In the genomic region with DNA sequence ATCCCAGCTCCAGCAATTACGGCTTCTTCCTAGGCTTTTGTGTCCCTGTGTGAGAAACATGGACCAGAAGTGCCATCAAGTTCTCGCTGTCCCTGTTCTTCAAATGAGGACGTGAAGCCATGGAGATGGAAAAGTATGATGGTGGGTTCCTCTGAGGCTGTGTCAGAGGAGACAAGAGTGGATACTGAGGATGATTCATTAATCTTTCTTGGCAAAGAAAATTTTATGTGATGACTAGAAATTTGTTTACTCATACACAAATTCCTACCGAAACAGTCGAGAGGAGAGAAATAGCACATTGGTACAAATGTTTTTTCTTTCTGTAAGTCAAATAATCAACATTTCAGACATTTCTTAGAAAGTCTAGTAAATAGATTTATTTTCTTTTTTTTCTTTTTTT, we compare ENCODE assay signal across 20 cellular contexts.
"Had no signal": no experiment of that assay in that cellular context is flagged by ENCODE, and none has a peak within 500 bp of the region (broad histone marks: within the 10 kb centered on the region; RNA-seq: fewer than 3 reads in every experiment).

No MANE protein-coding gene starts in this region.

- H3K27ac ChIP-seq: right lobe of liver, suprapubic skin, WERI-Rb-1 had no signal

- FAIRE-seq: colon had no signal

- H3K9me3 Mint-ChIP-seq: activated CD8-positive, alpha-beta T cell treated with anti-CD3 and anti-CD28 coated beads for 36 hours; activated naive CD8-positive, alpha-beta T cell treated with anti-CD3 and anti-CD28 coated beads, Interleukin-2, amount 10 ng/mL, durations not matched to agents 7 days and 5 days; activated T-cell treated with anti-CD3 and anti-CD28 coated beads, Interleukin-2, amount 50 U/mL, for 72 hours; effector memory CD8-positive, alpha-beta T cell; type B pancreatic cell had no signal

- H3K4me1 Mint-ChIP-seq: activated CD4-positive, alpha-beta T cell treated with anti-CD3 and anti-CD28 coated beads for 36 hours had no signal

- H3K36me3 Mint-ChIP-seq: activated naive CD8-positive, alpha-beta T cell treated with anti-CD3 and anti-CD28 coated beads, Interleukin-2, amount 10 ng/mL, durations not matched to agents 7 days and 5 days; natural killer cell; T-cell; type B pancreatic cell had no signal

- H3K27me3 ChIP-seq: right lobe of liver, suprapubic skin had no signal

- H3K9me3 ChIP-seq: right lobe of liver, suprapubic skin had no signal

- H3K27ac Mint-ChIP-seq: activated CD4-positive, alpha-beta T cell treated with anti-CD3 and anti-CD28 coated beads for 36 hours; activated CD8-positive, alpha-beta T cell treated with anti-CD3 and anti-CD28 coated beads for 36 hours; activated naive CD8-positive, alpha-beta T cell treated with anti-CD3 and anti-CD28 coated beads, Interleukin-2, amount 10 ng/mL, durations not matched to agents 7 days and 5 days; activated T-cell treated with anti-CD3 and anti-CD28 coated beads, Interleukin-2, amount 50 U/mL, for 72 hours; effector memory CD8-positive, alpha-beta T cell; natural killer cell; progenitor cell of endocrine pancreas; T-cell had no signal

- H3K4me3 Mint-ChIP-seq: activated CD4-positive, alpha-beta T cell treated with anti-CD3 and anti-CD28 coated beads for 36 hours; activated CD8-positive, alpha-beta T cell treated with anti-CD3 and anti-CD28 coated beads for 36 hours; activated naive CD8-positive, alpha-beta T cell treated with anti-CD3 and anti-CD28 coated beads, Interleukin-2, amount 10 ng/mL, durations not matched to agents 7 days and 5 days; activated T-cell treated with anti-CD3 and anti-CD28 coated beads, Interleukin-2, amount 50 U/mL, for 72 hours; effector memory CD8-positive, alpha-beta T cell; natural killer cell; T-cell; type B pancreatic cell had no signal

- DNase-seq: activated CD4-positive, alpha-beta T cell treated with anti-CD3 and anti-CD28 coated beads for 36 hours; activated CD8-positive, alpha-beta memory T cell treated with anti-CD3 and anti-CD28 coated beads, Interleukin-2, amount 50 U/mL, for 4 hours; activated CD8-positive, alpha-beta T cell treated with anti-CD3 and anti-CD28 coated beads for 36 hours; activated naive CD8-positive, alpha-beta T cell treated with anti-CD3 and anti-CD28 coated beads, Interleukin-2, amount 10 ng/mL, durations not matched to agents 7 days and 5 days; activated T-cell treated with anti-CD3 and anti-CD28 coated beads, Interleukin-2, amount 50 U/mL, for 72 hours; effector memory CD8-positive, alpha-beta T cell; erythroblast; left colon; mammary epithelial cell; natural killer cell; right lobe of liver; stimulated activated CD4-positive, alpha-beta T cell treated with anti-CD3 and anti-CD28 coated beads, Interleukin-12 subunit alpha, Interleukin-12 subunit beta, amount 100 ng/mL, for 4 hours; stimulated activated naive CD8-positive, alpha-beta T cell treated with anti-CD3 and anti-CD28 coated beads, Interleukin-15, Interleukin-2, amounts not matched to agents 100 U/mL and 50 U/mL, for 24 hours; T-cell; T1000; WERI-Rb-1 had no signal

- H3K4me3 ChIP-seq: right lobe of liver, suprapubic skin had no signal

- H3K27me3 Mint-ChIP-seq: activated CD4-positive, alpha-beta T cell treated with anti-CD3 and anti-CD28 coated beads for 36 hours; activated CD8-positive, alpha-beta T cell treated with anti-CD3 and anti-CD28 coated beads for 36 hours; activated naive CD8-positive, alpha-beta T cell treated with anti-CD3 and anti-CD28 coated beads, Interleukin-2, amount 10 ng/mL, durations not matched to agents 7 days and 5 days; effector memory CD8-positive, alpha-beta T cell; progenitor cell of endocrine pancreas; T-cell; type B pancreatic cell had no signal

- ATAC-seq: activated CD4-positive, alpha-beta T cell treated with anti-CD3 and anti-CD28 coated beads for 36 hours; activated CD8-positive, alpha-beta T cell treated with anti-CD3 and anti-CD28 coated beads for 36 hours; activated T-cell treated with anti-CD3 and anti-CD28 coated beads, Interleukin-2, amount 50 U/mL, for 72 hours; effector memory CD8-positive, alpha-beta T cell; left colon; natural killer cell; stimulated activated naive CD8-positive, alpha-beta T cell treated with anti-CD3 and anti-CD28 coated beads, Interleukin-15, Interleukin-2, amounts not matched to agents 100 U/mL and 50 U/mL, for 24 hours; T-cell had no signal

- H3K36me3 ChIP-seq: right lobe of liver, suprapubic skin, WERI-Rb-1 had no signal
